Comparison of ENCODE assay signal across 16 cellular contexts in the genomic region with DNA sequence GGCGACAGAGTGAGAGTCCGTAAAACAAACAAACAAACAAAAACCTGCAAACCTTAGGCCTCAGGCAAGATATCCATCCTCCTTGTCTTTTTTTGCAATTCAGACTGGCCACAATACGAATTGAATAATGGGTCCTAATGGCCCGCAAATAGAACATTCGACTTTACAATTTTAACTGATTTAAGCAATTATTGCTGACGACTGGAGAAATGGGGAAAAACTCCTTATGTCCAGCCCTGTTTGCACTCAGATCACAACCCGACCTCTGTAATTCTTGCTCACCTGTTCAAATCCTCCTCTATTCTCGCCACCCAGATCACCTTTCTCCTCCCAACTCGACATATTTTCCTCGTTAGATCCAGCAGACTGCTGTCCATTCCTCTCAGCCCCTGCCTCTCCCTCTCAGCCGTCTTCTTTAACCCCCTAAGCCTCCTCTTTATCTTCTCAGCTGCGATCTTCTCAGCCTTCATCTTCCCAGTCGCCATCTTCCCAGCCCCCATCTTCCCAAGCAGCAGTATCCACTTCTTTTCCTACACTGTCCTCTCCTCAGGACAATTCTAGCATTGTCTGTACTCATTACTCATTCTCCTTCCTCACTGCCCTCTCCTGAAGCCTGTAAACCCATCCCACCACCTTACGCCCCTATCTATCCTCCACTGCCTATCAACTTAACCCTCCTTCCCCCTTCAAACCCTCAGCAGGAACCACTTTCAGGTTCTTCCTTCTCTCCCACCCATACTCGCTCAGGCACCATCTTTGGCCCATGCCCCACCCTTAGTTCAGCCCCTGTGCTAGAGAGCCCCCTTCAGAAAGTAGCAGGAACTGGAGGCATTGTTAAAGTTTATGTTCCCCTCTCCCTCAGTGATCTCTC.
DNase-seq lines count a peak whose midpoint lies in the region; ATAC-seq and TF ChIP-seq lines count a peak whose summit lies in the region.
"Had no signal": no experiment of that assay in that cellular context is flagged by ENCODE, and none has a peak within 500 bp of the region (broad histone marks: within the 10 kb centered on the region; RNA-seq: fewer than 3 reads in every experiment).

No MANE protein-coding gene starts in this region.

- no peaks in the 10 kb centered on the region for H3K9me3 Mint-ChIP-seq in activated naive CD8-positive, alpha-beta T cell treated with anti-CD3 and anti-CD28 coated beads, Interleukin-2, amount 50 U/mL, for 24 hours
- H3K9me3 Mint-ChIP-seq in activated naive CD8-positive, alpha-beta T cell treated with anti-CD3 and anti-CD28 coated beads for 36 hours = no peaks in the 10 kb centered on the region
- H3K9me3 Mint-ChIP-seq in stimulated activated effector memory CD8-positive, alpha-beta T cell treated with anti-CD3 and anti-CD28 coated beads, Interleukin-12 subunit alpha, Interleukin-12 subunit beta, amount 100 ng/mL, for 72 hours = no peaks in the 10 kb centered on the region
- H3K9me3 Mint-ChIP-seq: activated B cell treated with CpG ODN at 0.5 μM for 24 hours; effector memory CD8-positive, alpha-beta T cell had no signal

- H3K36me3 Mint-ChIP-seq in activated naive CD8-positive, alpha-beta T cell treated with anti-CD3 and anti-CD28 coated beads, Interleukin-2, amount 50 U/mL, for 24 hours (ENCODE audit: low read depth) = no peaks in the 10 kb centered on the region
- no peaks in the 10 kb centered on the region for H3K36me3 Mint-ChIP-seq in activated naive CD8-positive, alpha-beta T cell treated with anti-CD3 and anti-CD28 coated beads for 36 hours
- no peaks in the 10 kb centered on the region for H3K36me3 Mint-ChIP-seq in stimulated activated effector memory CD8-positive, alpha-beta T cell treated with anti-CD3 and anti-CD28 coated beads, Interleukin-12 subunit alpha, Interleukin-12 subunit beta, amount 100 ng/mL, for 72 hours

- H3K27me3 Mint-ChIP-seq in activated naive CD8-positive, alpha-beta T cell treated with anti-CD3 and anti-CD28 coated beads, Interleukin-2, amount 50 U/mL, for 24 hours = no peaks in the 10 kb centered on the region
- no peaks in the 10 kb centered on the region for H3K27me3 Mint-ChIP-seq in activated naive CD8-positive, alpha-beta T cell treated with anti-CD3 and anti-CD28 coated beads for 36 hours

- no peak overlapping the region for H3K27ac Mint-ChIP-seq in activated naive CD8-positive, alpha-beta T cell treated with anti-CD3 and anti-CD28 coated beads, Interleukin-2, amount 50 U/mL, for 24 hours
- H3K27ac Mint-ChIP-seq in activated naive CD8-positive, alpha-beta T cell treated with anti-CD3 and anti-CD28 coated beads for 36 hours = no peak overlapping the region
- H3K27ac Mint-ChIP-seq in stimulated activated effector memory CD8-positive, alpha-beta T cell treated with anti-CD3 and anti-CD28 coated beads, Interleukin-12 subunit alpha, Interleukin-12 subunit beta, amount 100 ng/mL, for 72 hours = no peak overlapping the region
- H3K27ac Mint-ChIP-seq: activated B cell treated with CpG ODN at 0.5 μM for 24 hours; effector memory CD8-positive, alpha-beta T cell had no signal

- peak; percentile 8 for TF ChIP-seq CTCF in cardiac fibroblast (IDR thresholded peaks at IDR 0.05; ENCODE audit: low read depth, low read length)

- no peak for DNase-seq in activated naive CD8-positive, alpha-beta T cell treated with anti-CD3 and anti-CD28 coated beads, Interleukin-2, amount 50 U/mL, for 24 hours
- DNase-seq in activated naive CD8-positive, alpha-beta T cell treated with anti-CD3 and anti-CD28 coated beads for 36 hours = no peak
- peak; percentile 45 for DNase-seq in MV-4-11 (lab: John Stamatoyannopoulos, UW)
- DNase-seq in cardiac fibroblast (ENCODE audit: low read depth in 2 of 2) = peak in 1 of 2 donors; percentile 8
- no peak for DNase-seq in stimulated activated effector memory CD8-positive, alpha-beta T cell treated with anti-CD3 and anti-CD28 coated beads, Interleukin-12 subunit alpha, Interleukin-12 subunit beta, amount 100 ng/mL, for 72 hours (ENCODE audit: low spot score in 2 of 2)
- no peak for DNase-seq in islet precursor cell
- DNase-seq in cerebellum (ENCODE audit: low spot score) = no peak
- DNase-seq in stimulated activated CD4-positive, alpha-beta T cell treated with anti-CD3 and anti-CD28 coated beads, Interleukin-4, amount 100 ng/mL, for 4 hours = no peak
- DNase-seq: activated B cell treated with CpG ODN at 0.5 μM for 24 hours; activated T-cell treated with anti-CD3 and anti-CD28 coated beads, Interleukin-2, amount 50 U/mL, for 1 hour; DMS79 treated with DMSO at 0.1 percent for 48 hours; effector memory CD8-positive, alpha-beta T cell; head of caudate nucleus; occipital lobe had no signal

- no peak overlapping the region for H3K4me3 Mint-ChIP-seq in activated naive CD8-positive, alpha-beta T cell treated with anti-CD3 and anti-CD28 coated beads, Interleukin-2, amount 50 U/mL, for 24 hours
- no peak overlapping the region for H3K4me3 Mint-ChIP-seq in activated naive CD8-positive, alpha-beta T cell treated with anti-CD3 and anti-CD28 coated beads for 36 hours
- no peak overlapping the region for H3K4me3 Mint-ChIP-seq in stimulated activated effector memory CD8-positive, alpha-beta T cell treated with anti-CD3 and anti-CD28 coated beads, Interleukin-12 subunit alpha, Interleukin-12 subunit beta, amount 100 ng/mL, for 72 hours
- H3K4me3 Mint-ChIP-seq: activated B cell treated with CpG ODN at 0.5 μM for 24 hours; effector memory CD8-positive, alpha-beta T cell had no signal

- H3K4me1 Mint-ChIP-seq in activated naive CD8-positive, alpha-beta T cell treated with anti-CD3 and anti-CD28 coated beads, Interleukin-2, amount 50 U/mL, for 24 hours = no peaks in the 10 kb centered on the region
- H3K4me1 Mint-ChIP-seq in activated naive CD8-positive, alpha-beta T cell treated with anti-CD3 and anti-CD28 coated beads for 36 hours = no peaks in the 10 kb centered on the region
- H3K4me1 Mint-ChIP-seq in stimulated activated effector memory CD8-positive, alpha-beta T cell treated with anti-CD3 and anti-CD28 coated beads, Interleukin-12 subunit alpha, Interleukin-12 subunit beta, amount 100 ng/mL, for 72 hours = no peaks in the 10 kb centered on the region
- H3K4me1 Mint-ChIP-seq: activated B cell treated with CpG ODN at 0.5 μM for 24 hours had no signal

- peak; percentile 15 for ATAC-seq in activated naive CD8-positive, alpha-beta T cell treated with anti-CD3 and anti-CD28 coated beads, Interleukin-2, amount 50 U/mL, for 24 hours
- ATAC-seq in stimulated activated effector memory CD8-positive, alpha-beta T cell treated with anti-CD3 and anti-CD28 coated beads, Interleukin-12 subunit alpha, Interleukin-12 subunit beta, amount 100 ng/mL, for 72 hours = peak; percentile 55
- ATAC-seq: effector memory CD8-positive, alpha-beta T cell had no signal

- no peak overlapping the region for H3K4me3 ChIP-seq in cardiac fibroblast (replicated peaks in 1 of 2; ENCODE audit: low read depth in 2 of 2, low read length in 2 of 2)
- H3K4me3 ChIP-seq: lung, vagina had no signal
